1 cellular context compared by ENCODE assay signal in genomic region chr6:44126320-44127149, GRCh38.
TF ChIP-seq lines count a peak whose summit lies in the region.

No MANE protein-coding gene starts in this region.

TF ChIP-seq in GM12878, 131 proteins besides CTCF, POLR2A, EP300 and RAD21:
- TF ChIP-seq SUPT20H (IDR thresholded peaks at IDR 0.05; ENCODE audit: borderline replicate concordance, control insufficient read depth, low read depth, low read length) = no peak
- TF ChIP-seq RUNX3 (IDR thresholded peaks at IDR 0.05; ENCODE audit: low read length) = peak; percentile 77
- TF ChIP-seq, protein P1, sequence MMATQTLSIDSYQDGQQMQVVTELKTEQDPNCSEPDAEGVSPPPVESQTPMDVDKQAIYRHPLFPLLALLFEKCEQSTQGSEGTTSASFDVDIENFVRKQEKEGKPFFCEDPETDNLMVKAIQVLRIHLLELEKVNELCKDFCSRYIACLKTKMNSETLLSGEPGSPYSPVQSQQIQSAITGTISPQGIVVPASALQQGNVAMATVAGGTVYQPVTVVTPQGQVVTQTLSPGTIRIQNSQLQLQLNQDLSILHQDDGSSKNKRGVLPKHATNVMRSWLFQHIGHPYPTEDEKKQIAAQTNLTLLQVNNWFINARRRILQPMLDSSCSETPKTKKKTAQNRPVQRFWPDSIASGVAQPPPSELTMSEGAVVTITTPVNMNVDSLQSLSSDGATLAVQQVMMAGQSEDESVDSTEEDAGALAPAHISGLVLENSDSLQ (IDR thresholded peaks at IDR 0.05) = peak; percentile 75
- peak; percentile 37; the same call in 1 of the 2 replicates for TF ChIP-seq NFIC (IDR thresholded peaks at IDR 0.05; ENCODE audit: low read depth, low read length)
- no peak for TF ChIP-seq ZNF24 (IDR thresholded peaks at IDR 0.05)
- no peak for TF ChIP-seq GABPA (IDR thresholded peaks at IDR 0.05; ENCODE audit: low read depth)
- peak; percentile 58; the same call in 1 of the 2 replicates for TF ChIP-seq CREB1 (IDR thresholded peaks at IDR 0.05; ENCODE audit: low read depth)
- TF ChIP-seq SKIL (IDR thresholded peaks at IDR 0.05; ENCODE audit: low read depth, poor library complexity, severe bottlenecking) = peak; percentile 76
- peak; percentile 80; the same call in 1 of the 2 replicates for TF ChIP-seq RELB (IDR thresholded peaks at IDR 0.05; ENCODE audit: low read depth)
- peak; percentile 84 for TF ChIP-seq IKZF1 (conservative IDR thresholded peaks at IDR 0.05)
- peak; percentile 43; the same call in 1 of the 2 replicates for TF ChIP-seq JUNB (IDR thresholded peaks at IDR 0.05)
- TF ChIP-seq WRNIP1 (IDR thresholded peaks at IDR 0.05; ENCODE audit: borderline replicate concordance, low read depth, low read length) = peak; percentile 28; the same call in 1 of the 2 replicates
- 0 out of 4 replicates have a peak, but pooled peaks of 1 of the 2 experiments have one; percentile 8 for TF ChIP-seq BHLHE40 (IDR thresholded peaks at IDR 0.05; ENCODE audit: borderline replicate concordance in 1 of 2, low read depth in 2 of 2, low read length in 1 of 2)
- TF ChIP-seq PAX5 (IDR thresholded peaks at IDR 0.05; ENCODE audit: borderline replicate concordance, low read depth, low read length) = 0 out of 2 replicates have a peak, but pooled peaks have one; percentile 15
- TF ChIP-seq POLR2AphosphoS5 (IDR thresholded peaks at IDR 0.05; ENCODE audit: low read length) = peak; percentile 88
- TF ChIP-seq SMARCA5 (IDR thresholded peaks at IDR 0.05) = no peak
- TF ChIP-seq CHD2 (IDR thresholded peaks at IDR 0.05; ENCODE audit: borderline replicate concordance, low read depth, low read length) = peak; percentile 47; the same call in 1 of the 2 replicates
- no peak for TF ChIP-seq BMI1 (IDR thresholded peaks at IDR 0.05; ENCODE audit: borderline replicate concordance)
- TF ChIP-seq RB1 (IDR thresholded peaks at IDR 0.05; ENCODE audit: borderline replicate concordance) = no peak
- TF ChIP-seq MEF2A (IDR thresholded peaks at IDR 0.05; ENCODE audit: insufficient read depth, low read depth, low read length) = 0 out of 2 replicates have a peak, but pooled peaks have one; percentile 24
- 0 out of 2 replicates have a peak, but pooled peaks have one; percentile 9 for TF ChIP-seq TCF12 (IDR thresholded peaks at IDR 0.05; ENCODE audit: low read depth, low read length)
- TF ChIP-seq MTA2 (IDR thresholded peaks at IDR 0.05; ENCODE audit: low read depth) = peak; percentile 27; the same call in 1 of the 2 replicates
- peak; percentile 36; the same call in 1 of the 3 replicates for TF ChIP-seq POU2F2 (IDR thresholded peaks at IDR 0.05; ENCODE audit: borderline replicate concordance, low read depth, low read length)
- TF ChIP-seq PML (IDR thresholded peaks at IDR 0.05; ENCODE audit: low read length) = peak; percentile 71; the same call in 1 of the 2 replicates
- peak; percentile 48; the same call in 1 of the 2 replicates for TF ChIP-seq TAF1 (IDR thresholded peaks at IDR 0.05; ENCODE audit: borderline replicate concordance, low read depth, low read length)
- peak; percentile 22; the same call in 1 of the 2 replicates for TF ChIP-seq NBN (IDR thresholded peaks at IDR 0.05)
- 0 out of 2 replicates have a peak, but pooled peaks have one; percentile 30 for TF ChIP-seq NR2F1 (conservative IDR thresholded peaks at IDR 0.05)
- peak; percentile 67 to 81; a peak in 2 of 4 replicates for TF ChIP-seq IKZF2 (IDR thresholded peaks at IDR 0.05)
- TF ChIP-seq SIN3A (IDR thresholded peaks at IDR 0.05; ENCODE audit: low read depth, low read length) = peak; percentile 40; the same call in 1 of the 2 replicates
- TF ChIP-seq EED (IDR thresholded peaks at IDR 0.05; ENCODE audit: low read depth) = peak; percentile 51; the same call in 1 of the 2 replicates
- 0 out of 2 replicates have a peak, but pooled peaks have one; percentile 22 for TF ChIP-seq IRF4 (IDR thresholded peaks at IDR 0.05; ENCODE audit: low read depth, low read length)
